Comparison of ENCODE assay signal across 1 cellular context in genomic region chr1:201562257-201562656, GRCh38.
TF ChIP-seq lines count a peak whose summit lies in the region.

No MANE protein-coding gene starts in this region.

TF ChIP-seq in GM23338, 12 proteins besides CTCF, POLR2A, EP300 and RAD21 (continued from another document):
- no peak for TF ChIP-seq ZNF462 (CRISPR knock-in tag; IDR thresholded peaks at IDR 0.05)
TF ChIP-seq in GM23338: peak in this region for 0.
